Comparison of ENCODE assay signal across 1 cellular context in the genomic region with DNA sequence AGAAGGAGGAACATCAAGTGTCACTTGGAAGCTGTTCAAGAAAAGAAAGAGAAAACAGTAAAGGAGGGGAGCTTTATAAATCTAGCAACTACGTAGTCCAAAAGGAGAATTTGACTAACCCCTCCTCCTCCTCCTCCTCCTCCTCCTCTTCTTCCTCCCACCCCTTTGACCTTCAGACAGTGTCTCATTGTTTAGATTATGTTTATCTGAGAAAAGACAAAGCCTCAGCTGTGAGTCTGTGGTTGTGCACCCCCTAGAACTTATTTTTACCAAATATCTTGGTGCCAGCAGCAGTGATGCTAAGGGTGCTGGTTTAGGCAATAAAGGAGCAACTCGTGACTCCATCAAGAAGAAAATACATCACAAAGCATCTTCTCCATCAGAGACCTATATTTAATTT.
TF ChIP-seq lines count a peak whose summit lies in the region.

No MANE protein-coding gene starts in this region.

TF ChIP-seq in GM23338, 12 proteins besides CTCF, POLR2A, EP300 and RAD21 (continued from another document):
- TF ChIP-seq, protein P1, sequence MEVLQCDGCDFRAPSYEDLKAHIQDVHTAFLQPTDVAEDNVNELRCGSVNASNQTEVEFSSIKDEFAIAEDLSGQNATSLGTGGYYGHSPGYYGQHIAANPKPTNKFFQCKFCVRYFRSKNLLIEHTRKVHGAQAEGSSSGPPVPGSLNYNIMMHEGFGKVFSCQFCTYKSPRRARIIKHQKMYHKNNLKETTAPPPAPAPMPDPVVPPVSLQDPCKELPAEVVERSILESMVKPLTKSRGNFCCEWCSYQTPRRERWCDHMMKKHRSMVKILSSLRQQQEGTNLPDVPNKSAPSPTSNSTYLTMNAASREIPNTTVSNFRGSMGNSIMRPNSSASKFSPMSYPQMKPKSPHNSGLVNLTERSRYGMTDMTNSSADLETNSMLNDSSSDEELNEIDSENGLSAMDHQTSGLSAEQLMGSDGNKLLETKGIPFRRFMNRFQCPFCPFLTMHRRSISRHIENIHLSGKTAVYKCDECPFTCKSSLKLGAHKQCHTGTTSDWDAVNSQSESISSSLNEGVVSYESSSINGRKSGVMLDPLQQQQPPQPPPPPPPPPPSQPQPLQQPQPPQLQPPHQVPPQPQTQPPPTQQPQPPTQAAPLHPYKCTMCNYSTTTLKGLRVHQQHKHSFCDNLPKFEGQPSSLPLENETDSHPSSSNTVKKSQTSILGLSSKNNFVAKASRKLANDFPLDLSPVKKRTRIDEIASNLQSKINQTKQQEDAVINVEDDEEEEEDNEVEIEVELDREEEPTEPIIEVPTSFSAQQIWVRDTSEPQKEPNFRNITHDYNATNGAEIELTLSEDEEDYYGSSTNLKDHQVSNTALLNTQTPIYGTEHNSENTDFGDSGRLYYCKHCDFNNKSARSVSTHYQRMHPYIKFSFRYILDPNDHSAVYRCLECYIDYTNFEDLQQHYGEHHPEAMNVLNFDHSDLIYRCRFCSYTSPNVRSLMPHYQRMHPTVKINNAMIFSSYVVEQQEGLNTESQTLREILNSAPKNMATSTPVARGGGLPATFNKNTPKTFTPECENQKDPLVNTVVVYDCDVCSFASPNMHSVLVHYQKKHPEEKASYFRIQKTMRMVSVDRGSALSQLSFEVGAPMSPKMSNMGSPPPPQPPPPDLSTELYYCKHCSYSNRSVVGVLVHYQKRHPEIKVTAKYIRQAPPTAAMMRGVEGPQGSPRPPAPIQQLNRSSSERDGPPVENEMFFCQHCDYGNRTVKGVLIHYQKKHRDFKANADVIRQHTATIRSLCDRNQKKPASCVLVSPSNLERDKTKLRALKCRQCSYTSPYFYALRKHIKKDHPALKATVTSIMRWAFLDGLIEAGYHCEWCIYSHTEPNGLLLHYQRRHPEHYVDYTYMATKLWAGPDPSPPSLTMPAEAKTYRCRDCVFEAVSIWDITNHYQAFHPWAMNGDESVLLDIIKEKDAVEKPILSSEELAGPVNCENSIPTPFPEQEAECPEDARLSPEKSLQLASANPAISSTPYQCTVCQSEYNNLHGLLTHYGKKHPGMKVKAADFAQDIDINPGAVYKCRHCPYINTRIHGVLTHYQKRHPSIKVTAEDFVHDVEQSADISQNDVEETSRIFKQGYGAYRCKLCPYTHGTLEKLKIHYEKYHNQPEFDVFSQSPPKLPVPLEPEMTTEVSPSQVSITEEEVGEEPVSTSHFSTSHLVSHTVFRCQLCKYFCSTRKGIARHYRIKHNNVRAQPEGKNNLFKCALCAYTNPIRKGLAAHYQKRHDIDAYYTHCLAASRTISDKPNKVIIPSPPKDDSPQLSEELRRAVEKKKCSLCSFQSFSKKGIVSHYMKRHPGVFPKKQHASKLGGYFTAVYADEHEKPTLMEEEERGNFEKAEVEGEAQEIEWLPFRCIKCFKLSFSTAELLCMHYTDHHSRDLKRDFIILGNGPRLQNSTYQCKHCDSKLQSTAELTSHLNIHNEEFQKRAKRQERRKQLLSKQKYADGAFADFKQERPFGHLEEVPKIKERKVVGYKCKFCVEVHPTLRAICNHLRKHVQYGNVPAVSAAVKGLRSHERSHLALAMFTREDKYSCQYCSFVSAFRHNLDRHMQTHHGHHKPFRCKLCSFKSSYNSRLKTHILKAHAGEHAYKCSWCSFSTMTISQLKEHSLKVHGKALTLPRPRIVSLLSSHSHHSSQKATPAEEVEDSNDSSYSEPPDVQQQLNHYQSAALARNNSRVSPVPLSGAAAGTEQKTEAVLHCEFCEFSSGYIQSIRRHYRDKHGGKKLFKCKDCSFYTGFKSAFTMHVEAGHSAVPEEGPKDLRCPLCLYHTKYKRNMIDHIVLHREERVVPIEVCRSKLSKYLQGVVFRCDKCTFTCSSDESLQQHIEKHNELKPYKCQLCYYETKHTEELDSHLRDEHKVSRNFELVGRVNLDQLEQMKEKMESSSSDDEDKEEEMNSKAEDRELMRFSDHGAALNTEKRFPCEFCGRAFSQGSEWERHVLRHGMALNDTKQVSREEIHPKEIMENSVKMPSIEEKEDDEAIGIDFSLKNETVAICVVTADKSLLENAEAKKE (CRISPR knock-in tag; IDR thresholded peaks at IDR 0.05): no peak
- TF ChIP-seq JUNB (IDR thresholded peaks at IDR 0.05; ENCODE audit: unreplicated experiment) (no peak), ZNF331 (CRISPR knock-in tag; IDR thresholded peaks at IDR 0.05; ENCODE audit: low read depth) (no peak), CREB1 (CRISPR knock-in tag; IDR thresholded peaks at IDR 0.05; ENCODE audit: low read depth) (no peak), POLR2AphosphoS5 (IDR thresholded peaks at IDR 0.05; ENCODE audit: low read depth) (no peak), NANOG (IDR thresholded peaks at IDR 0.05; ENCODE audit: borderline replicate concordance) (no peak)
- TF ChIP-seq, protein P2, sequence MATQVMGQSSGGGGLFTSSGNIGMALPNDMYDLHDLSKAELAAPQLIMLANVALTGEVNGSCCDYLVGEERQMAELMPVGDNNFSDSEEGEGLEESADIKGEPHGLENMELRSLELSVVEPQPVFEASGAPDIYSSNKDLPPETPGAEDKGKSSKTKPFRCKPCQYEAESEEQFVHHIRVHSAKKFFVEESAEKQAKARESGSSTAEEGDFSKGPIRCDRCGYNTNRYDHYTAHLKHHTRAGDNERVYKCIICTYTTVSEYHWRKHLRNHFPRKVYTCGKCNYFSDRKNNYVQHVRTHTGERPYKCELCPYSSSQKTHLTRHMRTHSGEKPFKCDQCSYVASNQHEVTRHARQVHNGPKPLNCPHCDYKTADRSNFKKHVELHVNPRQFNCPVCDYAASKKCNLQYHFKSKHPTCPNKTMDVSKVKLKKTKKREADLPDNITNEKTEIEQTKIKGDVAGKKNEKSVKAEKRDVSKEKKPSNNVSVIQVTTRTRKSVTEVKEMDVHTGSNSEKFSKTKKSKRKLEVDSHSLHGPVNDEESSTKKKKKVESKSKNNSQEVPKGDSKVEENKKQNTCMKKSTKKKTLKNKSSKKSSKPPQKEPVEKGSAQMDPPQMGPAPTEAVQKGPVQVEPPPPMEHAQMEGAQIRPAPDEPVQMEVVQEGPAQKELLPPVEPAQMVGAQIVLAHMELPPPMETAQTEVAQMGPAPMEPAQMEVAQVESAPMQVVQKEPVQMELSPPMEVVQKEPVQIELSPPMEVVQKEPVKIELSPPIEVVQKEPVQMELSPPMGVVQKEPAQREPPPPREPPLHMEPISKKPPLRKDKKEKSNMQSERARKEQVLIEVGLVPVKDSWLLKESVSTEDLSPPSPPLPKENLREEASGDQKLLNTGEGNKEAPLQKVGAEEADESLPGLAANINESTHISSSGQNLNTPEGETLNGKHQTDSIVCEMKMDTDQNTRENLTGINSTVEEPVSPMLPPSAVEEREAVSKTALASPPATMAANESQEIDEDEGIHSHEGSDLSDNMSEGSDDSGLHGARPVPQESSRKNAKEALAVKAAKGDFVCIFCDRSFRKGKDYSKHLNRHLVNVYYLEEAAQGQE (IDR thresholded peaks at IDR 0.05; ENCODE audit: unreplicated experiment): no peak
- TF ChIP-seq, protein P3, sequence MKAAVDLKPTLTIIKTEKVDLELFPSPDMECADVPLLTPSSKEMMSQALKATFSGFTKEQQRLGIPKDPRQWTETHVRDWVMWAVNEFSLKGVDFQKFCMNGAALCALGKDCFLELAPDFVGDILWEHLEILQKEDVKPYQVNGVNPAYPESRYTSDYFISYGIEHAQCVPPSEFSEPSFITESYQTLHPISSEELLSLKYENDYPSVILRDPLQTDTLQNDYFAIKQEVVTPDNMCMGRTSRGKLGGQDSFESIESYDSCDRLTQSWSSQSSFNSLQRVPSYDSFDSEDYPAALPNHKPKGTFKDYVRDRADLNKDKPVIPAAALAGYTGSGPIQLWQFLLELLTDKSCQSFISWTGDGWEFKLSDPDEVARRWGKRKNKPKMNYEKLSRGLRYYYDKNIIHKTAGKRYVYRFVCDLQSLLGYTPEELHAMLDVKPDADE (IDR thresholded peaks at IDR 0.05): no peak
